In genomic region chr11:116990061-116990473, GRCh38 we compare ENCODE assay signal across 9 cellular contexts.
DNase-seq lines count a peak whose midpoint lies in the region; ATAC-seq and TF ChIP-seq lines count a peak whose summit lies in the region.
"Had no signal": no experiment of that assay in that cellular context is flagged by ENCODE, and none has a peak within 500 bp of the region (broad histone marks: within the 10 kb centered on the region; RNA-seq: fewer than 3 reads in every experiment).

No MANE protein-coding gene starts in this region.

- H3K27ac ChIP-seq in foreskin keratinocyte, result no peak overlapping the region
- H3K27ac ChIP-seq in A673 (ENCODE audit: low read depth, low read length, poor library complexity, severe bottlenecking), result no peak overlapping the region

- intact Hi-C loops in A673 (cut with micrococcal nuclease; ENCODE audit: unreplicated experiment), result no loop called here

- H3K9me3 Mint-ChIP-seq in WTC11 (no peaks in the 10 kb centered on the region), mesothelial cell of epicardium (no peaks in the 10 kb centered on the region)

- H3K36me3 ChIP-seq in A673 (ENCODE audit: insufficient read depth, low read length, poor library complexity, severe bottlenecking), result no peaks in the 10 kb centered on the region

- POLR2A ChIA-PET in WTC11 (lab: Charles Lee) (no interaction called here), A673 (lab: Charles Lee; ENCODE audit: low non-redundant PET) (no interaction called here)

- H3K27me3 Mint-ChIP-seq in WTC11 (ENCODE audit: low read depth) (no peaks in the 10 kb centered on the region), mesothelial cell of epicardium (ENCODE audit: low read depth) (no peaks in the 10 kb centered on the region)

- H3K36me3 Mint-ChIP-seq in WTC11 (no peaks in the 10 kb centered on the region), mesothelial cell of epicardium (no peaks in the 10 kb centered on the region)

- ATAC-seq in WTC11 (no peak), foreskin keratinocyte (peak; percentile 43), HG03135 (IDR thresholded peaks at IDR 0.05; ENCODE audit: unreplicated experiment) (no peak)

- no peak overlapping the region for H3K4me3 ChIP-seq in retinal pigment epithelial cell (ENCODE audit: low read length)
- H3K4me3 ChIP-seq in A673 (ENCODE audit: low read depth, low read length, poor library complexity, severe bottlenecking), result no peak overlapping the region

- DNase-seq in GM03348 (ENCODE audit: low spot score) (peak; percentile 77), WTC11 (ENCODE audit: low spot score) (no peak), foreskin keratinocyte (peak; percentile 56 to 73), retinal pigment epithelial cell (ENCODE audit: low read depth) (peak; percentile 86), A673 (ENCODE audit: low spot score) (no peak), mesothelial cell of epicardium (ENCODE audit: low spot score in 2 of 2, unreplicated experiment in 2 of 2) (no peak), Kasumi-1 (lab: John Stamatoyannopoulos, UW) (no peak)
- DNase-seq: NCI-H2029 had no signal

- peak overlapping the region; percentile 28; the same call in 1 of the 2 replicates for H3K27ac Mint-ChIP-seq in WTC11
- H3K27ac Mint-ChIP-seq in mesothelial cell of epicardium, result no peak overlapping the region

- H3K4me3 Mint-ChIP-seq in WTC11 (no peak overlapping the region), mesothelial cell of epicardium (no peak overlapping the region)

- CTCF ChIA-PET in WTC11 (lab: Charles Lee), result interaction anchor here (0.9 kb wide), 1 partner anchor 154 kb away, joined by 3 read pairs; no protein-coding TSS in a partner anchor
- CTCF ChIA-PET in A673 (lab: Charles Lee), result no interaction called here

- BruUV-seq in A673 (replicated peaks; lab: Mats Ljungman, UMichigan), result no TSS peak

- H3K4me1 ChIP-seq in foreskin keratinocyte (peaks cover 33% of the 10 kb centered on the region), A673 (ENCODE audit: insufficient read depth, low read length, poor library complexity, severe bottlenecking) (peaks cover 51% of the 10 kb centered on the region)

- no peak for TF ChIP-seq CTCF in WTC11 (IDR thresholded peaks at IDR 0.05)
- no peak for TF ChIP-seq CTCF in foreskin keratinocyte (conservative IDR thresholded peaks at IDR 0.05)
- TF ChIP-seq CTCF in retinal pigment epithelial cell (conservative IDR thresholded peaks at IDR 0.05; ENCODE audit: low read depth, low read length), result no peak
- no peak for TF ChIP-seq CTCF in A673 (conservative IDR thresholded peaks at IDR 0.05; ENCODE audit: low read depth, low read length)
- no peak for TF ChIP-seq CTCF in mesothelial cell of epicardium (IDR thresholded peaks at IDR 0.05; ENCODE audit: unreplicated experiment)

- no peaks in the 10 kb centered on the region for H3K9me3 ChIP-seq in A673 (ENCODE audit: low read depth, low read length, poor library complexity, severe bottlenecking)

- H3K27me3 ChIP-seq in foreskin keratinocyte (no peaks in the 10 kb centered on the region), A673 (replicated peaks; ENCODE audit: insufficient read depth, low read depth, low read length, poor library complexity) (no peaks in the 10 kb centered on the region)

- H3K4me1 Mint-ChIP-seq in WTC11 (peaks cover 64% of the 10 kb centered on the region), mesothelial cell of epicardium (peaks cover 21% of the 10 kb centered on the region)

TF ChIP-seq in WTC11, 78 proteins besides CTCF, POLR2A, EP300 and RAD21 (continues in another document):
- TF ChIP-seq MXD4 (CRISPR knock-in tag; IDR thresholded peaks at IDR 0.05; ENCODE audit: borderline replicate concordance) (no peak), HMGA2 (CRISPR knock-in tag; IDR thresholded peaks at IDR 0.05) (no peak), NR3C1 (CRISPR knock-in tag; conservative IDR thresholded peaks at IDR 0.05; ENCODE audit: low read depth) (no peak), FOXP4 (CRISPR knock-in tag; IDR thresholded peaks at IDR 0.05) (no peak), STAT6 (CRISPR knock-in tag; conservative IDR thresholded peaks at IDR 0.05; ENCODE audit: low read depth) (no peak), KAT7 (CRISPR knock-in tag; IDR thresholded peaks at IDR 0.05; ENCODE audit: borderline replicate concordance) (no peak), CDX4 (CRISPR knock-in tag; IDR thresholded peaks at IDR 0.05; ENCODE audit: borderline replicate concordance) (no peak), GTF2I (CRISPR knock-in tag; conservative IDR thresholded peaks at IDR 0.05) (no peak), ATF1 (CRISPR knock-in tag; IDR thresholded peaks at IDR 0.05) (no peak), NFATC4 (CRISPR knock-in tag; IDR thresholded peaks at IDR 0.05) (no peak), ERG (CRISPR knock-in tag; IDR thresholded peaks at IDR 0.05) (no peak), MYBL2 (CRISPR knock-in tag; IDR thresholded peaks at IDR 0.05) (no peak), ELF4 (CRISPR knock-in tag; IDR thresholded peaks at IDR 0.05; ENCODE audit: low read depth) (no peak)
- TF ChIP-seq, protein P1, sequence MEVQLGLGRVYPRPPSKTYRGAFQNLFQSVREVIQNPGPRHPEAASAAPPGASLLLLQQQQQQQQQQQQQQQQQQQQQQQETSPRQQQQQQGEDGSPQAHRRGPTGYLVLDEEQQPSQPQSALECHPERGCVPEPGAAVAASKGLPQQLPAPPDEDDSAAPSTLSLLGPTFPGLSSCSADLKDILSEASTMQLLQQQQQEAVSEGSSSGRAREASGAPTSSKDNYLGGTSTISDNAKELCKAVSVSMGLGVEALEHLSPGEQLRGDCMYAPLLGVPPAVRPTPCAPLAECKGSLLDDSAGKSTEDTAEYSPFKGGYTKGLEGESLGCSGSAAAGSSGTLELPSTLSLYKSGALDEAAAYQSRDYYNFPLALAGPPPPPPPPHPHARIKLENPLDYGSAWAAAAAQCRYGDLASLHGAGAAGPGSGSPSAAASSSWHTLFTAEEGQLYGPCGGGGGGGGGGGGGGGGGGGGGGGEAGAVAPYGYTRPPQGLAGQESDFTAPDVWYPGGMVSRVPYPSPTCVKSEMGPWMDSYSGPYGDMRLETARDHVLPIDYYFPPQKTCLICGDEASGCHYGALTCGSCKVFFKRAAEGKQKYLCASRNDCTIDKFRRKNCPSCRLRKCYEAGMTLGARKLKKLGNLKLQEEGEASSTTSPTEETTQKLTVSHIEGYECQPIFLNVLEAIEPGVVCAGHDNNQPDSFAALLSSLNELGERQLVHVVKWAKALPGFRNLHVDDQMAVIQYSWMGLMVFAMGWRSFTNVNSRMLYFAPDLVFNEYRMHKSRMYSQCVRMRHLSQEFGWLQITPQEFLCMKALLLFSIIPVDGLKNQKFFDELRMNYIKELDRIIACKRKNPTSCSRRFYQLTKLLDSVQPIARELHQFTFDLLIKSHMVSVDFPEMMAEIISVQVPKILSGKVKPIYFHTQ (CRISPR knock-in tag; IDR thresholded peaks at IDR 0.05), result no peak

Comparison
In these comparisons a context has a peak if more than half of its experiments do, and no peak if none do; other contexts are left out.
1. DNase-seq: peak in GM03348 (single experiment), foreskin keratinocyte (2 of 2) and retinal pigment epithelial cell (single experiment); none in WTC11 (single experiment), A673 (single experiment), mesothelial cell of epicardium (0 of 2) and Kasumi-1 (0 of 2).